ENCODE assay signal across 8 cellular contexts in the genomic region with DNA sequence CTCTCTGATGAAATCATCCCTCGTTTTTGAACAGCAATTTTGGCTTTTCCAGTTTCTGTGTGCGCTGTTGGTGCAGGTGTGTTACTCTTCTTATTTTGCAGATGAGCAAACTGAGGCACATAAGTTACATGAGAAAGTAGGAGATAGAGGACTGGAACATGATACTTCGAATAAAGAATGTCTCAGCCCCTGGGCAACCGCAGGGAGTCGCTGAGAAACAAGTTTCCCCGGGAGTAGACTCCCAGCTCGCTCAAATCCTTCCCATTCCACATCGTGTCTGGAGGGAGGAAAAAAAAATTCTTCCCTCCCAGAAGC. TPM values are rescaled to one million over a fixed set of nuclear protein-coding genes. Genes with fewer than 3 reads are reported as not detected.
DNase-seq lines count a peak whose midpoint lies in the region; ATAC-seq and TF ChIP-seq lines count a peak whose summit lies in the region.

No MANE protein-coding gene starts in this region.

- H3K9me3 ChIP-seq in mucosa of descending colon = no peaks in the 10 kb centered on the region

- TF ChIP-seq CTCF in astrocyte of the cerebellum (IDR thresholded peaks at IDR 0.05; ENCODE audit: low read depth, low read length, missing control alignments) (no peak), mucosa of descending colon (IDR thresholded peaks at IDR 0.05) (no peak)

- ATAC-seq in GM19023 (IDR thresholded peaks at IDR 0.05; ENCODE audit: unreplicated experiment) (peak; percentile 5), HG03108 (IDR thresholded peaks at IDR 0.05; ENCODE audit: unreplicated experiment) (peak; percentile 1), mucosa of descending colon (no peak), HG03378 (IDR thresholded peaks at IDR 0.05; ENCODE audit: unreplicated experiment) (no peak), HG02763 (IDR thresholded peaks at IDR 0.05; ENCODE audit: unreplicated experiment) (no peak)

- intact Hi-C loops in mucosa of descending colon (cut with DNase I, micrococcal nuclease) = loop anchor here in 1 of 2 donors (5.0 kb wide), 1 partner anchor 88 kb away; no protein-coding TSS in a partner anchor

- in situ Hi-C loops in astrocyte of the cerebellum (cut with HindIII; ENCODE audit: low sequenced_read_pairs) = no loop called here

- H3K4me3 ChIP-seq in astrocyte of the cerebellum (ENCODE audit: low read depth, low read length) (peak overlapping the region; percentile 66), mucosa of descending colon (peak overlapping the region; percentile 24)

- DNase-seq in astrocyte of the cerebellum (ENCODE audit: low read depth) = no peak
- no peak for DNase-seq in mucosa of descending colon
- no peak for DNase-seq in nucleus accumbens (lab: John Stamatoyannopoulos, UW)
- no peak for DNase-seq in AG08395 (ENCODE audit: low spot score)

- no peaks in the 10 kb centered on the region for H3K36me3 ChIP-seq in mucosa of descending colon (ENCODE audit: low read depth)

- H3K4me1 ChIP-seq in mucosa of descending colon (ENCODE audit: low read depth) = peaks cover 25% of the 10 kb centered on the region

RNA-seq across cellular contexts. Expression of a gene that starts 18.0 kb away (rescaled TPM):
- total RNA-seq in mucosa of descending colon = 100 to 1,000 TPM; 112 to 144 (median 139) TPM

Comparison
In these comparisons a context has a peak if more than half of its experiments do, and no peak if none do; other contexts are left out.
1. ATAC-seq: peak in GM19023 (single experiment) and HG03108 (single experiment); none in mucosa of descending colon (single experiment), HG03378 (single experiment) and HG02763 (single experiment).